In the genomic region with DNA sequence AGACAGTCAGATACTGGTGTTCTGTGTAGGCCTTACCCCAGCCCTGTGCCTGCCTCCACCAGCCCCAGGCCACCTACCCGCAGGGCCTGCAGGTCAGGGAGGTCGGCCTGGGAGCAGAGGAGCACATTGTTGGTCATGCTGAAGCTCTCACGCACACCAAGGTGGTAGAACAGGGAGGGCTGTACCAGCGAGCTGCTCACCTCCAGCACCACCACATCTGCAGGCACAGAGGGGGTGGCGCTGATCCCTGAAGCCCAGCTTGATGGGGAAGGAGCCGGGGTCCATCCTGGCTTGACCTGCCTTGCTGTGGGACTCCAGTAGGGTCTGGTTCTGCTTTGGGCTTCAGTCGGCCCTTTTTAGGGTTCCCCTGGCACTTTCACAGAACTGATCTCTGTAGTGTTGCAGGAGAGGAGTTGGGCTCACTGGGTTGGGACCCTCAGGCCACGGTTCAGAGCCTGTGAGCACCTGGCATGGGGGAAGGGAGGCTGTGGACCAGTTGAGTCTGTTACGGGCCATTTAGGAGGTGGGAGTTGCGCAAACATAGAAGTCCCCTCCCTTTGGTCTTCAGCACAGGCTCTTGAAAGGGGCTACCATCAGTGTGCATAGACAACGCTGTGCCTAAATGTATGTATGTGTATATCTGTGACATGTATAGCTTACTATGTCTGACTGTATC, we compare ENCODE assay signal across 10 cellular contexts. TPM values are rescaled to one million over a fixed set of nuclear protein-coding genes. Genes with fewer than 3 reads are reported as not detected.
DNase-seq lines count a peak whose midpoint lies in the region; ATAC-seq, FAIRE-seq and TF ChIP-seq lines count a peak whose summit lies in the region.
"Had no signal": no experiment of that assay in that cellular context is flagged by ENCODE, and none has a peak within 500 bp of the region (broad histone marks: within the 10 kb centered on the region; RNA-seq: fewer than 3 reads in every experiment).

No MANE protein-coding gene starts in this region.

- H3K27me3 ChIP-seq in suprapubic skin = no peaks in the 10 kb centered on the region

- H3K9me3 ChIP-seq in kidney (ENCODE audit: control insufficient read depth in 1 of 2, low read length in 2 of 2) (no peaks in the 10 kb centered on the region), suprapubic skin (no peaks in the 10 kb centered on the region)

- peak overlapping the region; percentile 44 for H3K4me3 Mint-ChIP-seq in activated CD4-positive, alpha-beta T cell treated with anti-CD3 and anti-CD28 coated beads, Interleukin-2, amount 10 ng/mL, durations not matched to agents 7 days and 5 days
- H3K4me3 Mint-ChIP-seq in activated naive CD8-positive, alpha-beta T cell treated with anti-CD3 and anti-CD28 coated beads for 36 hours = peak overlapping the region; percentile 84

- POLR2A ChIA-PET in activated CD4-positive, alpha-beta T cell treated with anti-CD3 and anti-CD28 coated beads, Interleukin-2, amount 10 ng/mL, durations not matched to agents 7 days and 5 days (lab: Charles Lee) = no interaction called here

- H3K4me1 ChIP-seq in kidney (ENCODE audit: control insufficient read depth in 1 of 2, insufficient read depth in 1 of 2, low read depth in 1 of 2, low read length in 2 of 2) = peaks cover 14 to 21% of the 10 kb centered on the region in 2 donors
- peaks cover 61% of the 10 kb centered on the region for H3K4me1 ChIP-seq in suprapubic skin

- no peaks in the 10 kb centered on the region for H3K27me3 Mint-ChIP-seq in activated CD4-positive, alpha-beta T cell treated with anti-CD3 and anti-CD28 coated beads, Interleukin-2, amount 10 ng/mL, durations not matched to agents 7 days and 5 days
- H3K27me3 Mint-ChIP-seq in activated naive CD8-positive, alpha-beta T cell treated with anti-CD3 and anti-CD28 coated beads for 36 hours = no peaks in the 10 kb centered on the region

- WGBS in suprapubic skin = 63% methylated on average over 6 of the region's 11 CpGs

- peak overlapping the region; percentile 55 to 92 for H3K27ac ChIP-seq in kidney (ENCODE audit: low read depth in 2 of 2, low read length in 2 of 2)
- H3K27ac ChIP-seq in suprapubic skin = peak overlapping the region; percentile 99

- peak overlapping the region in 1 of 2 donors; percentile 3 for H3K9ac ChIP-seq in kidney (ENCODE audit: low read length in 2 of 2)

- TF ChIP-seq EP300 in suprapubic skin (IDR thresholded peaks at IDR 0.05) = no peak

- H3K36me3 Mint-ChIP-seq in activated CD4-positive, alpha-beta T cell treated with anti-CD3 and anti-CD28 coated beads, Interleukin-2, amount 10 ng/mL, durations not matched to agents 7 days and 5 days (ENCODE audit: low read depth) = no peaks in the 10 kb centered on the region
- H3K36me3 Mint-ChIP-seq in activated naive CD8-positive, alpha-beta T cell treated with anti-CD3 and anti-CD28 coated beads for 36 hours = no peaks in the 10 kb centered on the region

- no peak for ATAC-seq in HG03439 (IDR thresholded peaks at IDR 0.05; ENCODE audit: unreplicated experiment)

- CTCF ChIA-PET in activated CD4-positive, alpha-beta T cell treated with anti-CD3 and anti-CD28 coated beads, Interleukin-2, amount 10 ng/mL, durations not matched to agents 7 days and 5 days (lab: Charles Lee) = interaction anchor here (0.8 to 5.5 kb wide), 11 partner anchors 8 to 200 kb away, joined by 3 to 53 read pairs (median 15); no protein-coding TSS in a partner anchor

- TF ChIP-seq POLR2A in suprapubic skin (IDR thresholded peaks at IDR 0.05) (no peak), erythroblast (IDR thresholded peaks at IDR 0.05; ENCODE audit: low read length) (no peak)

- no peak for FAIRE-seq in kidney (lab: Jason Lieb, UNC)
- FAIRE-seq: islet of Langerhans had no signal

- TF ChIP-seq CTCF in kidney (IDR thresholded peaks at IDR 0.05; ENCODE audit: borderline replicate concordance, extremely low read depth, insufficient read depth) = no peak
- TF ChIP-seq CTCF in suprapubic skin (IDR thresholded peaks at IDR 0.05) = no peak

- DNase-seq in activated CD4-positive, alpha-beta T cell treated with anti-CD3 and anti-CD28 coated beads, Interleukin-2, amount 10 ng/mL, durations not matched to agents 7 days and 5 days = no peak
- no peak for DNase-seq in activated CD4-positive, alpha-beta T cell treated with anti-CD3 and anti-CD28 coated beads, Interleukin-2, amount 50 U/mL, for 4 hours
- no peak for DNase-seq in activated naive CD8-positive, alpha-beta T cell treated with anti-CD3 and anti-CD28 coated beads for 36 hours
- DNase-seq in kidney (no peak), suprapubic skin (ENCODE audit: low spot score in 2 of 2) (no peak), Kasumi-1 (lab: John Stamatoyannopoulos, UW) (no peak), erythroblast (lab: John Stamatoyannopoulos, UW) (no peak)

- H3K36me3 ChIP-seq in kidney (ENCODE audit: control insufficient read depth in 1 of 2, insufficient read depth in 2 of 2, low read length in 2 of 2) (peaks cover 9 to 20% of the 10 kb centered on the region in 2 donors), suprapubic skin (peaks cover 47% of the 10 kb centered on the region)

- H3K27ac Mint-ChIP-seq in activated CD4-positive, alpha-beta T cell treated with anti-CD3 and anti-CD28 coated beads, Interleukin-2, amount 10 ng/mL, durations not matched to agents 7 days and 5 days = peak overlapping the region; percentile 82
- no peak overlapping the region for H3K27ac Mint-ChIP-seq in activated naive CD8-positive, alpha-beta T cell treated with anti-CD3 and anti-CD28 coated beads for 36 hours

- H3K4me3 ChIP-seq in kidney (ENCODE audit: low read length in 2 of 2) = peak overlapping the region; percentile 77 to 79
- H3K4me3 ChIP-seq in suprapubic skin = peak overlapping the region; percentile 60

- intact Hi-C loops in kidney (cut with DNase I) = no loop called here

- peaks cover 50% of the 10 kb centered on the region for H3K4me1 Mint-ChIP-seq in activated CD4-positive, alpha-beta T cell treated with anti-CD3 and anti-CD28 coated beads, Interleukin-2, amount 10 ng/mL, durations not matched to agents 7 days and 5 days
- peaks cover 30% of the 10 kb centered on the region for H3K4me1 Mint-ChIP-seq in activated naive CD8-positive, alpha-beta T cell treated with anti-CD3 and anti-CD28 coated beads for 36 hours

- H3K9me3 Mint-ChIP-seq in activated CD4-positive, alpha-beta T cell treated with anti-CD3 and anti-CD28 coated beads, Interleukin-2, amount 10 ng/mL, durations not matched to agents 7 days and 5 days = no peaks in the 10 kb centered on the region
- no peaks in the 10 kb centered on the region for H3K9me3 Mint-ChIP-seq in activated naive CD8-positive, alpha-beta T cell treated with anti-CD3 and anti-CD28 coated beads for 36 hours

RNA-seq across cellular contexts. Expression of a gene that starts 1.9 kb away (rescaled TPM):
- total RNA-seq in activated CD4-positive, alpha-beta T cell treated with anti-CD3 and anti-CD28 coated beads, Interleukin-2, amount 10 ng/mL, durations not matched to agents 7 days and 5 days = 1 to 10 TPM; 6.4 to 7.6 TPM
- 1 to 10 TPM; 3.0 to 4.5 TPM for total RNA-seq in activated naive CD8-positive, alpha-beta T cell treated with anti-CD3 and anti-CD28 coated beads for 36 hours
- total RNA-seq in kidney (86.7 TPM), suprapubic skin (100 to 1,000 TPM in 3 of 4 donors, 10 to 100 TPM in 1; 85.4 to 147 (median 137) TPM)
- 59.7 TPM for polyA plus RNA-seq in kidney (ENCODE audit: insufficient read depth, low read depth, low replicate concordance)

RNA-seq across cellular contexts. Expression of a gene that starts 9.8 kb away (rescaled TPM):
- not detected for total RNA-seq in activated CD4-positive, alpha-beta T cell treated with anti-CD3 and anti-CD28 coated beads, Interleukin-2, amount 10 ng/mL, durations not matched to agents 7 days and 5 days
- total RNA-seq in activated naive CD8-positive, alpha-beta T cell treated with anti-CD3 and anti-CD28 coated beads for 36 hours = not detected
- total RNA-seq in kidney = 7.9 TPM
- polyA plus RNA-seq in kidney (ENCODE audit: insufficient read depth, low read depth, low replicate concordance) = 240 TPM
- 1 to 10 TPM; 2.3 to 7.1 (median 3.7) TPM for total RNA-seq in suprapubic skin
- total RNA-seq: SK-MEL-5 had no signal

RNA-seq across cellular contexts. Expression of a gene that starts 18.3 kb away (rescaled TPM):
- not detected for total RNA-seq in activated CD4-positive, alpha-beta T cell treated with anti-CD3 and anti-CD28 coated beads, Interleukin-2, amount 10 ng/mL, durations not matched to agents 7 days and 5 days
- not detected for total RNA-seq in activated naive CD8-positive, alpha-beta T cell treated with anti-CD3 and anti-CD28 coated beads for 36 hours
- total RNA-seq in kidney = 0.63 TPM
- polyA plus RNA-seq in kidney (ENCODE audit: insufficient read depth, low read depth, low replicate concordance) = 1.1 TPM
- total RNA-seq in suprapubic skin = 10 to 100 TPM in 2 of 4 donors, 1 to 10 TPM in 2; 5.9 to 14.3 (median 10.3) TPM
- total RNA-seq: SK-MEL-5 had no signal

RNA-seq across cellular contexts. Expression of a gene that starts 23.0 kb away (rescaled TPM):
- 100 to 1,000 TPM in 1 of 2 experiments, 10 to 100 TPM in 1; 83.5 to 106 TPM for total RNA-seq in activated CD4-positive, alpha-beta T cell treated with anti-CD3 and anti-CD28 coated beads, Interleukin-2, amount 10 ng/mL, durations not matched to agents 7 days and 5 days
- 10 to 100 TPM; 39.6 to 45.5 TPM for total RNA-seq in activated naive CD8-positive, alpha-beta T cell treated with anti-CD3 and anti-CD28 coated beads for 36 hours
- 19.3 TPM for total RNA-seq in kidney
- polyA plus RNA-seq in kidney (ENCODE audit: insufficient read depth, low read depth, low replicate concordance) = 5.9 TPM
- total RNA-seq in suprapubic skin = 100 to 1,000 TPM; 142 to 176 (median 168) TPM
- total RNA-seq: SK-MEL-5 had no signal

RNA-seq across cellular contexts. Expression of a gene that starts 27.6 kb away (rescaled TPM):
- total RNA-seq in activated CD4-positive, alpha-beta T cell treated with anti-CD3 and anti-CD28 coated beads, Interleukin-2, amount 10 ng/mL, durations not matched to agents 7 days and 5 days = under 1 TPM in 1 of 2 experiments, not detected in 1; 0.21 TPM
- 1 to 10 TPM; 3.5 to 3.9 TPM for total RNA-seq in activated naive CD8-positive, alpha-beta T cell treated with anti-CD3 and anti-CD28 coated beads for 36 hours
- 0.38 TPM for total RNA-seq in kidney
- polyA plus RNA-seq in kidney (ENCODE audit: insufficient read depth, low read depth, low replicate concordance) = 0.77 TPM
- total RNA-seq in suprapubic skin = under 1 TPM in 2 of 4 donors, not detected in 2; 0.36 to 0.81 TPM

Comparison
In these comparisons a context has a peak if more than half of its experiments do, and no peak if none do; other contexts are left out.
1. RNA of a gene that starts 1.9 kb away (total RNA-seq): 85.4 to 147 TPM in suprapubic skin and 86.7 TPM in kidney (single experiment); 6.4 to 7.6 TPM in activated CD4-positive, alpha-beta T cell treated with anti-CD3 and anti-CD28 coated beads, Interleukin-2, amount 10 ng/mL, durations not matched to agents 7 days and 5 days and 3.0 to 4.5 TPM in activated naive CD8-positive, alpha-beta T cell treated with anti-CD3 and anti-CD28 coated beads for 36 hours; every median in the first group is over 10 times any median in the second.